In the genomic region with DNA sequence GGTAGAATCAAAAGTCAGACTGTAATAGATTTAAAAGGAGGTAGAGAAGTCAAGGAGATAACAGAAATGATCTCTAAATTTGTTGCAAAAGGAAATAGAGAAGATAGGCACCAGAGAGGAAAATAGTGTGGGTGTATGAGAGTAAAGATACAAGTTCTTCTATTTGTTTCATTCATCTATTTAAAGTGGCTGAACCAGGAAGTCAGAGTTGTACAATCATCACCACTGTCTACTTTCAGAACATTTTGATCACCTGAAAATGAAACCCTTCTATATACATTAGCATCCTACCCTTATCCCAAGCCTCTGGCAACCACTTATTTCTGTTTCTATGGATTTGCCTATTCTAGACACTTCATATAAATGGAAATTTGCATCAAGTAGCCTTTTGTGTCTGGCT, we compare ENCODE assay signal across 18 cellular contexts. TPM values are rescaled to one million over a fixed set of nuclear protein-coding genes. Genes with fewer than 3 reads are reported as not detected.
DNase-seq lines count a peak whose midpoint lies in the region; ATAC-seq, FAIRE-seq and TF ChIP-seq lines count a peak whose summit lies in the region.
"Had no signal": no experiment of that assay in that cellular context is flagged by ENCODE, and none has a peak within 500 bp of the region (broad histone marks: within the 10 kb centered on the region; RNA-seq: fewer than 3 reads in every experiment).

No MANE protein-coding gene starts in this region.

- no peaks in the 10 kb centered on the region for H3K27me3 ChIP-seq in HepG2 (ENCODE audit: control insufficient read depth in 1 of 2, insufficient read depth in 2 of 2, low read length in 2 of 2)
- H3K27me3 ChIP-seq: MG63, testis had no signal

- H3K4me3 Mint-ChIP-seq in activated naive CD4-positive, alpha-beta T cell treated with anti-CD3 and anti-CD28 coated beads for 36 hours = no peak overlapping the region
- peak overlapping the region; percentile 44 for H3K4me3 Mint-ChIP-seq in activated B cell treated with CpG ODN at 0.5 μM for 24 hours
- no peak overlapping the region for H3K4me3 Mint-ChIP-seq in stimulated activated naive CD8-positive, alpha-beta T cell treated with anti-CD3 and anti-CD28 coated beads, Interleukin-15, Interleukin-2, amounts not matched to agents 100 ng/mL and 50 ng/mL, for 24 hours
- H3K4me3 Mint-ChIP-seq: T-cell had no signal

- H3K27me3 Mint-ChIP-seq in activated naive CD4-positive, alpha-beta T cell treated with anti-CD3 and anti-CD28 coated beads for 36 hours (ENCODE audit: low read depth) = no peaks in the 10 kb centered on the region
- no peaks in the 10 kb centered on the region for H3K27me3 Mint-ChIP-seq in activated B cell treated with CpG ODN at 0.5 μM for 24 hours
- no peaks in the 10 kb centered on the region for H3K27me3 Mint-ChIP-seq in stimulated activated naive CD8-positive, alpha-beta T cell treated with anti-CD3 and anti-CD28 coated beads, Interleukin-15, Interleukin-2, amounts not matched to agents 100 ng/mL and 50 ng/mL, for 24 hours
- H3K27me3 Mint-ChIP-seq: progenitor cell of endocrine pancreas, T-cell had no signal

- TF ChIP-seq CTCF in activated B cell treated with CpG ODN at 0.5 μM for 24 hours (IDR thresholded peaks at IDR 0.05) = no peak
- no peak for TF ChIP-seq CTCF in HepG2 (CRISPR knock-in tag; IDR thresholded peaks at IDR 0.05)

- H3K4me3 ChIP-seq in HepG2 (replicated peaks in 1 of 3; ENCODE audit: insufficient read depth in 1 of 3, low read depth in 2 of 3, low read length in 3 of 3) = no peak overlapping the region
- H3K4me3 ChIP-seq: MG63, mucosa of descending colon, testis had no signal

- no TSS peak for BruUV-seq in HepG2 (replicated peaks; lab: Mats Ljungman, UMichigan)

- peaks cover 45% of the 10 kb centered on the region for H4K20me1 ChIP-seq in HepG2 (ENCODE audit: insufficient read depth, low read length)

- no peak for TF ChIP-seq EP300 in HepG2 (IDR thresholded peaks at IDR 0.05; ENCODE audit: low read depth in 2 of 2, low read length in 2 of 2)
- TF ChIP-seq EP300 in HepG2 (CRISPR knock-in tag; IDR thresholded peaks at IDR 0.05; ENCODE audit: borderline replicate concordance) = no peak

- H3K4me1 Mint-ChIP-seq in activated naive CD4-positive, alpha-beta T cell treated with anti-CD3 and anti-CD28 coated beads for 36 hours (ENCODE audit: low read depth) = peaks cover 63% of the 10 kb centered on the region
- H3K4me1 Mint-ChIP-seq in activated B cell treated with CpG ODN at 0.5 μM for 24 hours = peaks cover 69% of the 10 kb centered on the region
- peaks cover 68% of the 10 kb centered on the region for H3K4me1 Mint-ChIP-seq in stimulated activated naive CD8-positive, alpha-beta T cell treated with anti-CD3 and anti-CD28 coated beads, Interleukin-15, Interleukin-2, amounts not matched to agents 100 ng/mL and 50 ng/mL, for 24 hours (ENCODE audit: low read depth)

- no peak overlapping the region for H2AFZ ChIP-seq in HepG2 (ENCODE audit: low read length)

- TF ChIP-seq POLR2A in HepG2 (IDR thresholded peaks at IDR 0.05; ENCODE audit: insufficient read depth in 1 of 2, low read depth in 2 of 2, low read length in 2 of 2) = no peak

- POLR2A ChIA-PET in activated B cell treated with CpG ODN at 0.5 μM for 24 hours (lab: Charles Lee) (no interaction called here), HepG2 (lab: Yijun Ruan, JAX) (no interaction called here)

- H3K36me3 ChIP-seq in HepG2 (replicated peaks in 1 of 2; ENCODE audit: control insufficient read depth in 1 of 2, insufficient read depth in 2 of 2, low read length in 2 of 2) = peaks cover 1 to 20% of the 10 kb centered on the region in 2 experiments; a peak in 4 of 5 replicates

- H3K9me3 Mint-ChIP-seq in activated naive CD4-positive, alpha-beta T cell treated with anti-CD3 and anti-CD28 coated beads for 36 hours = peaks cover 14% of the 10 kb centered on the region
- H3K9me3 Mint-ChIP-seq in activated B cell treated with CpG ODN at 0.5 μM for 24 hours = peaks cover 8% of the 10 kb centered on the region
- H3K9me3 Mint-ChIP-seq in stimulated activated naive CD8-positive, alpha-beta T cell treated with anti-CD3 and anti-CD28 coated beads, Interleukin-15, Interleukin-2, amounts not matched to agents 100 ng/mL and 50 ng/mL, for 24 hours = peaks cover 6% of the 10 kb centered on the region

- no peak for DNase-seq in activated naive CD4-positive, alpha-beta T cell treated with anti-CD3 and anti-CD28 coated beads for 36 hours
- DNase-seq in activated naive CD4-positive, alpha-beta T cell treated with Interleukin-2 at 50 U/mL for 16 hours = no peak
- no peak for DNase-seq in activated B cell treated with CpG ODN at 0.5 μM for 24 hours
- DNase-seq in HepG2 (ENCODE audit: low spot score) = no peak
- DNase-seq in iPS-NIHi7 (ENCODE audit: extremely low spot score) = no peak
- DNase-seq: MG63; mucosa of descending colon; NCI-H2081 treated with DMSO at 0.1 percent for 48 hours; NCI-H69; RPMI8226; stimulated activated CD4-positive, alpha-beta T cell treated with anti-CD3 and anti-CD28 coated beads, Interleukin-12 subunit alpha, Interleukin-12 subunit beta, amount 100 ng/mL, for 4 hours; T-cell; testis had no signal

- H3K36me3 Mint-ChIP-seq in activated naive CD4-positive, alpha-beta T cell treated with anti-CD3 and anti-CD28 coated beads for 36 hours (ENCODE audit: low read depth) = peaks cover 46% of the 10 kb centered on the region
- peaks cover 42% of the 10 kb centered on the region for H3K36me3 Mint-ChIP-seq in activated B cell treated with CpG ODN at 0.5 μM for 24 hours (ENCODE audit: low read depth)
- H3K36me3 Mint-ChIP-seq in stimulated activated naive CD8-positive, alpha-beta T cell treated with anti-CD3 and anti-CD28 coated beads, Interleukin-15, Interleukin-2, amounts not matched to agents 100 ng/mL and 50 ng/mL, for 24 hours (ENCODE audit: low read depth) = peaks cover 75% of the 10 kb centered on the region

- H3K9me3 ChIP-seq in HepG2 (ENCODE audit: low read length) = no peaks in the 10 kb centered on the region
- H3K9me3 ChIP-seq: mucosa of descending colon, testis had no signal

- no peak for TF ChIP-seq RAD21 in HepG2 (CRISPR knock-in tag; IDR thresholded peaks at IDR 0.05)

- CTCF ChIA-PET in activated naive CD4-positive, alpha-beta T cell treated with anti-CD3 and anti-CD28 coated beads for 36 hours (lab: Charles Lee) = no interaction called here
- CTCF ChIA-PET in activated B cell treated with CpG ODN at 0.5 μM for 24 hours (lab: Charles Lee) = no interaction called here
- CTCF ChIA-PET in HepG2 (lab: Yijun Ruan, JAX; ENCODE audit: low intra/inter-chr PET ratio, low total read pairs) = no interaction called here

- no peak for FAIRE-seq in HepG2 (lab: Jason Lieb, UNC)
- FAIRE-seq: HTR-8/SVneo had no signal

- H3K79me2 ChIP-seq in HepG2 (ENCODE audit: insufficient read depth, low read length) = peaks cover 95% of the 10 kb centered on the region

- intact Hi-C loops in activated naive CD4-positive, alpha-beta T cell treated with anti-CD3 and anti-CD28 coated beads for 36 hours (cut with micrococcal nuclease) = loop anchor here (2.0 kb wide), 1 partner anchor 493 kb away; no protein-coding TSS in a partner anchor
- intact Hi-C loops in activated B cell treated with CpG ODN at 0.5 μM for 24 hours (cut with micrococcal nuclease) (no loop called here), HepG2 (cut with micrococcal nuclease; ENCODE audit: unreplicated experiment) (no loop called here)

- in situ Hi-C loops in HepG2 (cut with HindIII; ENCODE audit: extremely low pct_ligation_motif_present, low pct_unique_long_range_greater_than_20kb) = no loop called here

- ATAC-seq in HG02571 (IDR thresholded peaks at IDR 0.05; ENCODE audit: unreplicated experiment) (peak; percentile 65), activated B cell treated with CpG ODN at 0.5 μM for 24 hours (ENCODE audit: low read depth) (peak; percentile 45), HG02884 (IDR thresholded peaks at IDR 0.05; ENCODE audit: unreplicated experiment) (no peak), HepG2 (no peak)
- ATAC-seq: mucosa of descending colon, T-cell had no signal

- H3K27ac ChIP-seq in HepG2 (ENCODE audit: extremely low read length, insufficient read depth, low read length) = no peak overlapping the region
- H3K27ac ChIP-seq: testis had no signal

- no peak overlapping the region for H3K9ac ChIP-seq in HepG2 (ENCODE audit: insufficient read depth, low read depth, low read length)

- peaks cover 46% of the 10 kb centered on the region for H3K4me1 ChIP-seq in HepG2 (ENCODE audit: insufficient read depth, low read length)

- H3K27ac Mint-ChIP-seq in activated naive CD4-positive, alpha-beta T cell treated with anti-CD3 and anti-CD28 coated beads for 36 hours = peak overlapping the region; percentile 62
- peak overlapping the region; percentile 76 for H3K27ac Mint-ChIP-seq in activated B cell treated with CpG ODN at 0.5 μM for 24 hours
- peak overlapping the region; percentile 61 for H3K27ac Mint-ChIP-seq in stimulated activated naive CD8-positive, alpha-beta T cell treated with anti-CD3 and anti-CD28 coated beads, Interleukin-15, Interleukin-2, amounts not matched to agents 100 ng/mL and 50 ng/mL, for 24 hours

- H3K4me2 ChIP-seq in HepG2 (ENCODE audit: low read depth, low read length) = no peak overlapping the region

RNA-seq across cellular contexts. Expression of gene INTS6, which starts 36.7 kb away (rescaled TPM):
- total RNA-seq in activated naive CD4-positive, alpha-beta T cell treated with anti-CD3 and anti-CD28 coated beads for 36 hours = 10 to 100 TPM; 40.4 to 41.0 TPM
- total RNA-seq in activated B cell treated with CpG ODN at 0.5 μM for 24 hours (55.3 and 68.7 TPM in 2 replicates), HepG2 (2016; rRNA removed; fragmentation: Illumina TruSeq; extraction: Trizol) (38.4 and 40.3 TPM in 2 replicates)
- 10.7 and 12.3 TPM in 2 replicates for total RNA-seq in HepG2 (2016; cell fraction: cytosol; rRNA removed; fragmentation: Illumina TruSeq; extraction: Trizol; ENCODE audit: low read depth)
- total RNA-seq in HepG2 (2016; cell fraction: insoluble cytoplasmic fraction; rRNA removed; fragmentation: Illumina TruSeq; extraction: Trizol) = 38.6 and 40.4 TPM in 2 replicates
- total RNA-seq in HepG2 (2016; cell fraction: membrane; rRNA removed; fragmentation: Illumina TruSeq; extraction: Trizol) = 16.8 and 20.9 TPM in 2 replicates
- 81.6 and 85.4 TPM in 2 replicates for total RNA-seq in HepG2 (2016; cell fraction: nucleus; rRNA removed; fragmentation: Illumina TruSeq; extraction: Trizol)
- polyA plus RNA-seq in HepG2 (2011; rRNA removed) = 27.9 and 28.0 TPM in 2 replicates
- 7.7 and 13.6 TPM in 2 replicates for polyA plus RNA-seq in HepG2 (2011; cell fraction: cytosol; rRNA removed)
- polyA plus RNA-seq in HepG2 (2011; cell fraction: nucleus; rRNA removed) = 30.7 and 36.2 TPM in 2 replicates
- polyA plus RNA-seq in HepG2 (2012) = 18.1 and 21.3 TPM in 2 replicates
- polyA plus RNA-seq in HepG2 (2016; cell fraction: cytosol; fragmentation: Illumina TruSeq; extraction: Trizol; ENCODE audit: low read depth) = 1.9 and 2.2 TPM in 2 replicates
- polyA plus RNA-seq in HepG2 (2016; cell fraction: insoluble cytoplasmic fraction; fragmentation: Illumina TruSeq; extraction: Trizol; ENCODE audit: low read depth) = 24.9 and 26.1 TPM in 2 replicates
- polyA plus RNA-seq in HepG2 (2016; cell fraction: membrane; fragmentation: Illumina TruSeq; extraction: Trizol; ENCODE audit: low read depth) = 4.1 and 5.1 TPM in 2 replicates
- 44.4 and 44.5 TPM in 2 replicates for polyA plus RNA-seq in HepG2 (2016; cell fraction: nucleus; fragmentation: Illumina TruSeq; extraction: Trizol; ENCODE audit: insufficient read depth, low read depth)
- 62.5 and 66.5 TPM in 2 replicates for polyA minus RNA-seq in HepG2 (2011; rRNA and poly(A)+ RNA removed; ENCODE audit: low replicate concordance)
- polyA minus RNA-seq in HepG2 (2011; cell fraction: cytosol; rRNA and poly(A)+ RNA removed) = 30.2 and 41.5 TPM in 2 replicates
- 252 and 263 TPM in 2 replicates for polyA minus RNA-seq in HepG2 (2011; cell fraction: nucleus; rRNA and poly(A)+ RNA removed)

Comparison
In these comparisons a context has a peak if more than half of its experiments do, and no peak if none do; other contexts are left out.
1. ATAC-seq: peak in HG02571 (single experiment) and activated B cell treated with CpG ODN at 0.5 μM for 24 hours (single experiment); none in HG02884 (single experiment) and HepG2 (single experiment).
2. Peak in every context shown above with its lines, with median percentiles within 50 percentile points of each other: H3K27ac Mint-ChIP-seq.